ENCODE assay signal across 17 cellular contexts in the genomic region with DNA sequence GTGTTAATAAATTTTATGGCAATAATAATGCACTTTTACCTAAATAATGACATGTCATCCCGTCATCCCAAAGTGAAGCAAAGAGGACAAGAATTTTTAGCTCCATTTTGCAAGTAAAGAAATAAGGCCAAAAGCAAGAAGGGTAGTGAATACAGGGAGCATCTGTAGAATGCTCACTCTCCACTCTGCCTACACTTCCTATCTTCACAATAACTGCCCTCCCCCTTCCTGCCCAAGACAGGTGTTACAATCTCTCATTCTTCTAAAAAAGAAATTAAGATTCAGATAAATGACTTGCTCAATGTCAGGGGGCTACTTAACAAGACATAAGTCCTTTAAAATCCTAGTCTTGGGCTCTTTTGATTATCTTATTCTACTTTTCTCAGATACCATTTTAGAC. TPM values are rescaled to one million over a fixed set of nuclear protein-coding genes. Genes with fewer than 3 reads are reported as not detected.
DNase-seq lines count a peak whose midpoint lies in the region; ATAC-seq and TF ChIP-seq lines count a peak whose summit lies in the region.
"Had no signal": no experiment of that assay in that cellular context is flagged by ENCODE, and none has a peak within 500 bp of the region (broad histone marks: within the 10 kb centered on the region; RNA-seq: fewer than 3 reads in every experiment).

No MANE protein-coding gene starts in this region.

- H3K4me3 Mint-ChIP-seq in T-helper 1 cell treated with Interleukin-12 subunit alpha and Interleukin-12 subunit beta and Interleukin-4 antibody, amounts not matched to agents 30 μg/mL and 1 μg/mL, for 36 hours, result no peak overlapping the region
- peak overlapping the region; percentile 13 for H3K4me3 Mint-ChIP-seq in natural killer cell treated with Interleukin-12 subunit alpha and Interleukin-12 subunit beta and Interleukin-15 and Interleukin-18, amount 100 ng/mL, for 72 hours
- H3K4me3 Mint-ChIP-seq: nephron had no signal

- H3F3A ChIP-seq in OCI-LY1 (ENCODE audit: insufficient read depth, low read length), result 0 out of 2 replicates have a peak, but pooled peaks cover 4% of the 10 kb centered on the region

- no peaks in the 10 kb centered on the region for H4K20me1 ChIP-seq in OCI-LY1 (ENCODE audit: insufficient read depth, low read length)

- H3K36me3 ChIP-seq in OCI-LY1 (ENCODE audit: insufficient read depth, low read length), result no peaks in the 10 kb centered on the region; the same call in 1 of the 2 replicates
- H3K36me3 ChIP-seq: esophagus muscularis mucosa, Peyer's patch, uterus had no signal

- H3K4me3 ChIP-seq in OCI-LY1 (ENCODE audit: low read depth, low read length, poor library complexity, severe bottlenecking), result no peak overlapping the region
- H3K4me3 ChIP-seq: esophagus muscularis mucosa, Peyer's patch, uterus had no signal

- peak overlapping the region; percentile 24; the same call in 1 of the 2 replicates for H3K4me2 ChIP-seq in OCI-LY1 (ENCODE audit: low read length)

- H3K36me3 Mint-ChIP-seq in T-helper 1 cell treated with Interleukin-12 subunit alpha and Interleukin-12 subunit beta and Interleukin-4 antibody, amounts not matched to agents 30 μg/mL and 1 μg/mL, for 36 hours (ENCODE audit: low read depth), result peaks cover 16% of the 10 kb centered on the region
- peaks cover 13% of the 10 kb centered on the region for H3K36me3 Mint-ChIP-seq in natural killer cell treated with Interleukin-12 subunit alpha and Interleukin-12 subunit beta and Interleukin-15 and Interleukin-18, amount 100 ng/mL, for 72 hours

- H3K27me3 ChIP-seq in OCI-LY1 (ENCODE audit: insufficient read depth, low read length), result no peaks in the 10 kb centered on the region
- H3K27me3 ChIP-seq: esophagus muscularis mucosa, Peyer's patch, uterus had no signal

- H3K4me1 Mint-ChIP-seq in T-helper 1 cell treated with Interleukin-12 subunit alpha and Interleukin-12 subunit beta and Interleukin-4 antibody, amounts not matched to agents 30 μg/mL and 1 μg/mL, for 36 hours (ENCODE audit: low read depth), result peaks cover 43% of the 10 kb centered on the region
- H3K4me1 Mint-ChIP-seq in natural killer cell treated with Interleukin-12 subunit alpha and Interleukin-12 subunit beta and Interleukin-15 and Interleukin-18, amount 100 ng/mL, for 72 hours (ENCODE audit: low read depth in 2 of 2), result peaks cover 22 to 30% of the 10 kb centered on the region in 2 donors

- H2AFZ ChIP-seq in OCI-LY1 (ENCODE audit: low read length), result no peak overlapping the region

- H3K27ac Mint-ChIP-seq in T-helper 1 cell treated with Interleukin-12 subunit alpha and Interleukin-12 subunit beta and Interleukin-4 antibody, amounts not matched to agents 30 μg/mL and 1 μg/mL, for 36 hours, result peak overlapping the region; percentile 31
- H3K27ac Mint-ChIP-seq in natural killer cell treated with Interleukin-12 subunit alpha and Interleukin-12 subunit beta and Interleukin-15 and Interleukin-18, amount 100 ng/mL, for 72 hours, result peak overlapping the region in 1 of 2 donors; percentile 17
- H3K27ac Mint-ChIP-seq: nephron had no signal

- peaks cover 93% of the 10 kb centered on the region for H3K79me2 ChIP-seq in OCI-LY1 (ENCODE audit: insufficient read depth, low read length)

- H3K27ac ChIP-seq in OCI-LY1 (ENCODE audit: low read depth, low read length, poor library complexity, severe bottlenecking), result peak overlapping the region; percentile 39
- H3K27ac ChIP-seq: esophagus muscularis mucosa, Peyer's patch, uterus, VCaP had no signal

- H3K9me3 ChIP-seq in OCI-LY1 (ENCODE audit: low read length), result no peaks in the 10 kb centered on the region
- H3K9me3 ChIP-seq: esophagus muscularis mucosa, Peyer's patch, uterus had no signal

- no peaks in the 10 kb centered on the region for H3K9me3 Mint-ChIP-seq in T-helper 1 cell treated with Interleukin-12 subunit alpha and Interleukin-12 subunit beta and Interleukin-4 antibody, amounts not matched to agents 30 μg/mL and 1 μg/mL, for 36 hours
- no peaks in the 10 kb centered on the region for H3K9me3 Mint-ChIP-seq in natural killer cell treated with Interleukin-12 subunit alpha and Interleukin-12 subunit beta and Interleukin-15 and Interleukin-18, amount 100 ng/mL, for 72 hours
- H3K9me3 Mint-ChIP-seq: nephron had no signal

- H3K9ac ChIP-seq in OCI-LY1 (ENCODE audit: low read length), result no peak overlapping the region

- H3K27me3 Mint-ChIP-seq in T-helper 1 cell treated with Interleukin-12 subunit alpha and Interleukin-12 subunit beta and Interleukin-4 antibody, amounts not matched to agents 30 μg/mL and 1 μg/mL, for 36 hours (ENCODE audit: low read depth), result no peaks in the 10 kb centered on the region
- H3K27me3 Mint-ChIP-seq in natural killer cell treated with Interleukin-12 subunit alpha and Interleukin-12 subunit beta and Interleukin-15 and Interleukin-18, amount 100 ng/mL, for 72 hours, result no peaks in the 10 kb centered on the region

- DNase-seq in T-helper 1 cell, result no peak
- DNase-seq in natural killer cell treated with Interleukin-12 subunit alpha and Interleukin-12 subunit beta and Interleukin-15 and Interleukin-18, amount 100 ng/mL, for 72 hours (ENCODE audit: low spot score), result no peak
- no peak for DNase-seq in activated naive CD4-positive, alpha-beta T cell treated with anti-CD3 and anti-CD28 coated beads, Interleukin-2, amount 50 U/mL, for 16 hours
- no peak for DNase-seq in NOMO-1 treated with DMSO at 0.1 percent for 48 hours (lab: John Stamatoyannopoulos, UW; ENCODE audit: unreplicated experiment)
- DNase-seq: activated effector memory CD4-positive, alpha-beta T cell treated with anti-CD3 and anti-CD28 coated beads, Interleukin-2, amount 50 U/mL, for 16 hours; glutamatergic neuron; H7; KBM-7; Peyer's patch; uterus had no signal

- H3K9me2 ChIP-seq in OCI-LY1 (ENCODE audit: low read depth, low read length), result no peaks in the 10 kb centered on the region

- H3K4me1 ChIP-seq in OCI-LY1 (ENCODE audit: insufficient read depth, low read length, severe bottlenecking), result peaks cover 31% of the 10 kb centered on the region
- H3K4me1 ChIP-seq: Peyer's patch had no signal

- ATAC-seq in HG02623 (IDR thresholded peaks at IDR 0.05; ENCODE audit: unreplicated experiment), result peak; percentile 50
- ATAC-seq in natural killer cell treated with Interleukin-12 subunit alpha and Interleukin-12 subunit beta and Interleukin-15 and Interleukin-18, amount 100 ng/mL, for 72 hours, result no peak
- ATAC-seq in GM21825 (IDR thresholded peaks at IDR 0.05; ENCODE audit: unreplicated experiment), result no peak

- TF ChIP-seq CTCF in OCI-LY1 (IDR thresholded peaks at IDR 0.05; ENCODE audit: low read length), result no peak

RNA-seq across cellular contexts. Expression of gene RDX, which starts 8.9 kb away (rescaled TPM):
- total RNA-seq in natural killer cell treated with Interleukin-12 subunit alpha and Interleukin-12 subunit beta and Interleukin-15 and Interleukin-18, amount 100 ng/mL, for 72 hours, result 100 to 1,000 TPM in 1 of 2 donors, 10 to 100 TPM in 1; 78.0 to 161 TPM
